In genomic region chr10:3464760-3465405, GRCh38 we compare ENCODE assay signal across 13 cellular contexts.
A peak's percentile ranks its signal among the peaks of the same experiment; 100 is the strongest.
DNase-seq lines count a peak whose midpoint lies in the region; ATAC-seq, FAIRE-seq and TF ChIP-seq lines count a peak whose summit lies in the region.
"Had no signal": no experiment of that assay in that cellular context is flagged by ENCODE, and none has a peak within 500 bp of the region (broad histone marks: within the 10 kb centered on the region; RNA-seq: fewer than 3 reads in every experiment).

No MANE protein-coding gene starts in this region.

- no TSS peak for BruUV-seq in K562 (replicated peaks; lab: Mats Ljungman, UMichigan)

- no peaks in the 10 kb centered on the region; the same call in 1 of the 2 replicates for H3K27me3 Mint-ChIP-seq in HFFc6 (ENCODE audit: insufficient read depth)
- peaks cover 0 to 2% of the 10 kb centered on the region in 2 donors for H3K27me3 Mint-ChIP-seq in CD4-positive, alpha-beta memory T cell

- H3K9me1 ChIP-seq in K562 (ENCODE audit: control insufficient read depth, insufficient read depth, low read length), result no peaks in the 10 kb centered on the region

- H3K79me2 ChIP-seq in K562 (ENCODE audit: control insufficient read depth, insufficient read depth, low read length) (no peaks in the 10 kb centered on the region), smooth muscle cell (ENCODE audit: low read depth) (no peaks in the 10 kb centered on the region)

- POLR2A ChIA-PET in K562 (lab: Yijun Ruan, JAX), result interaction anchor here (0.6 to 1.4 kb wide), 4 partner anchors 10 to 1092 kb away, joined by 3 to 4 read pairs (median 3); no protein-coding TSS in a partner anchor
- POLR2A ChIA-PET in CD4-positive, alpha-beta memory T cell (lab: Charles Lee; ENCODE audit: partially characterized antibody), result no interaction called here

- TF ChIP-seq CTCF in NB4 (IDR thresholded peaks at IDR 0.05; ENCODE audit: low read depth, low read length), result no peak
- no peak for TF ChIP-seq CTCF in K562 (IDR thresholded peaks at IDR 0.05 in 2 of 3, conservative IDR thresholded peaks at IDR 0.05 in 1 of 3; ENCODE audit: insufficient read depth in 2 of 3, low read depth in 1 of 3, low read length in 3 of 3)
- TF ChIP-seq CTCF in smooth muscle cell (IDR thresholded peaks at IDR 0.05; ENCODE audit: borderline replicate concordance, insufficient read depth, poor library complexity, severe bottlenecking), result no peak
- TF ChIP-seq CTCF in HFFc6 (IDR thresholded peaks at IDR 0.05), result no peak

- no peak for FAIRE-seq in K562 (lab: Jason Lieb, UNC)
- FAIRE-seq: GM12892, islet of Langerhans had no signal

- 5% methylated on average over 9 of the region's 9 CpGs for WGBS in K562 (ENCODE audit: insufficient coverage, low coverage, missing lambda C conversion rate)
- 58% methylated on average over 9 of the region's 9 CpGs for WGBS in smooth muscle cell (ENCODE audit: low lambda C conversion rate)

- H3K9me3 ChIP-seq in K562 (replicated peaks; ENCODE audit: control insufficient read depth, insufficient read depth, low read depth, low read length) (no peaks in the 10 kb centered on the region), smooth muscle cell (replicated peaks; ENCODE audit: low read depth) (no peaks in the 10 kb centered on the region)
- no peaks in the 10 kb centered on the region for H3K9me3 ChIP-seq in CD4-positive, alpha-beta memory T cell (ENCODE audit: control insufficient read depth in 1 of 2, low read length in 2 of 2)

- intact Hi-C loops in K562 (cut with micrococcal nuclease) (no loop called here), left colon (cut with DNase I, micrococcal nuclease) (no loop called here)
- intact Hi-C loops in CD4-positive, alpha-beta memory T cell (cut with micrococcal nuclease), result no loop called here

- H3K36me3 ChIP-seq in K562 (ENCODE audit: control insufficient read depth, insufficient read depth, low read length) (no peaks in the 10 kb centered on the region), smooth muscle cell (ENCODE audit: low read depth) (no peaks in the 10 kb centered on the region)
- no peaks in the 10 kb centered on the region for H3K36me3 ChIP-seq in CD4-positive, alpha-beta memory T cell (ENCODE audit: insufficient read depth, low read length)

- H3K4me2 ChIP-seq in K562 (ENCODE audit: insufficient read depth, low read length) (no peak overlapping the region), smooth muscle cell (peak overlapping the region; percentile 37)

- H3K9ac ChIP-seq in K562 (ENCODE audit: insufficient read depth in 1 of 2, low read depth in 2 of 2, low read length in 2 of 2) (no peak overlapping the region), smooth muscle cell (ENCODE audit: low read depth) (peak overlapping the region; percentile 20)

- H3K27me3 ChIP-seq in K562 (ENCODE audit: control insufficient read depth in 2 of 2, insufficient read depth in 2 of 2, low read length in 2 of 2), result peaks cover 2 to 11% of the 10 kb centered on the region in 2 experiments; a peak in 2 of 5 replicates
- H3K27me3 ChIP-seq in smooth muscle cell (ENCODE audit: low read depth), result no peaks in the 10 kb centered on the region
- no peaks in the 10 kb centered on the region for H3K27me3 ChIP-seq in CD4-positive, alpha-beta memory T cell (ENCODE audit: insufficient read depth, low read length)

- H3K4me1 Mint-ChIP-seq in HFFc6 (ENCODE audit: low read depth), result peaks cover 42% of the 10 kb centered on the region
- H3K4me1 Mint-ChIP-seq in CD4-positive, alpha-beta memory T cell, result peaks cover 14 to 40% (median 23%) of the 10 kb centered on the region in 4 donors
- peaks cover 27% of the 10 kb centered on the region for H3K4me1 Mint-ChIP-seq in stimulated activated effector memory CD8-positive, alpha-beta T cell treated with anti-CD3 and anti-CD28 coated beads, Interleukin-12 subunit alpha, Interleukin-12 subunit beta, amount 100 ng/mL, for 72 hours

- ATAC-seq in K562, result no peak
- peak; percentile 79 for ATAC-seq in left colon
- ATAC-seq in stimulated activated effector memory CD8-positive, alpha-beta T cell treated with anti-CD3 and anti-CD28 coated beads, Interleukin-12 subunit alpha, Interleukin-12 subunit beta, amount 100 ng/mL, for 72 hours, result no peak

- no peak for TF ChIP-seq EP300 in K562 (IDR thresholded peaks at IDR 0.05; ENCODE audit: low read length)

- no peak overlapping the region for H3K4me3 Mint-ChIP-seq in HFFc6
- no peak overlapping the region for H3K4me3 Mint-ChIP-seq in CD4-positive, alpha-beta memory T cell
- no peak overlapping the region for H3K4me3 Mint-ChIP-seq in stimulated activated effector memory CD8-positive, alpha-beta T cell treated with anti-CD3 and anti-CD28 coated beads, Interleukin-12 subunit alpha, Interleukin-12 subunit beta, amount 100 ng/mL, for 72 hours

- in situ Hi-C loops in K562 (cut with MboI), result no loop called here

- no peak overlapping the region for H3K4me3 ChIP-seq in NB4 (ENCODE audit: low read depth, low read length)
- H3K4me3 ChIP-seq in K562, result no peak overlapping the region
- no peak overlapping the region for H3K4me3 ChIP-seq in smooth muscle cell
- no peak overlapping the region for H3K4me3 ChIP-seq in CD4-positive, alpha-beta memory T cell (ENCODE audit: low read length in 2 of 2)

- DNase-seq in NB4 (ENCODE audit: low read depth) (peak; percentile 42), K562 (ENCODE audit: extremely low read depth in 1 of 4, low spot score in 3 of 4) (no peak), left colon (no peak), smooth muscle cell (lab: John Stamatoyannopoulos, UW; ENCODE audit: unreplicated experiment) (no peak), HFFc6 (no peak), SKM-1 treated with dmso at 0.1 percent for 144 hours (lab: John Stamatoyannopoulos, UW; ENCODE audit: unreplicated experiment) (no peak)
- no peak for DNase-seq in CD4-positive, alpha-beta memory T cell
- no peak for DNase-seq in stimulated activated effector memory CD8-positive, alpha-beta T cell treated with anti-CD3 and anti-CD28 coated beads, Interleukin-12 subunit alpha, Interleukin-12 subunit beta, amount 100 ng/mL, for 72 hours (ENCODE audit: low spot score in 2 of 2)
- DNase-seq: DMS 273 treated with DMSO at 0.1 percent for 48 hours, NCI-H1105 treated with DMSO at 0.1 percent for 48 hours, T-helper 2 cell had no signal

- no peaks in the 10 kb centered on the region for H3K9me3 Mint-ChIP-seq in HFFc6
- H3K9me3 Mint-ChIP-seq in CD4-positive, alpha-beta memory T cell, result peaks cover 0 to 2% (median 0%) of the 10 kb centered on the region in 8 donors
- no peaks in the 10 kb centered on the region for H3K9me3 Mint-ChIP-seq in stimulated activated effector memory CD8-positive, alpha-beta T cell treated with anti-CD3 and anti-CD28 coated beads, Interleukin-12 subunit alpha, Interleukin-12 subunit beta, amount 100 ng/mL, for 72 hours

- peaks cover 20% of the 10 kb centered on the region for H3F3A ChIP-seq in smooth muscle cell (ENCODE audit: low read depth)

- CTCF ChIA-PET in K562 (lab: Yijun Ruan, JAX; ENCODE audit: low intra/inter-chr PET ratio), result no interaction called here
- CTCF ChIA-PET in CD4-positive, alpha-beta memory T cell (lab: Charles Lee; ENCODE audit: partially characterized antibody), result interaction anchor here (1.0 kb wide), 1 partner anchor 12 kb away, joined by 3 read pairs; no protein-coding TSS in a partner anchor

- H3K27ac Mint-ChIP-seq in HFFc6, result no peak overlapping the region; the same call in 1 of the 2 replicates
- H3K27ac Mint-ChIP-seq in CD4-positive, alpha-beta memory T cell, result peak overlapping the region in 1 of 7 donors; percentile 23
- H3K27ac Mint-ChIP-seq in stimulated activated effector memory CD8-positive, alpha-beta T cell treated with anti-CD3 and anti-CD28 coated beads, Interleukin-12 subunit alpha, Interleukin-12 subunit beta, amount 100 ng/mL, for 72 hours, result no peak overlapping the region

- H3K4me1 ChIP-seq in K562 (replicated peaks in 1 of 2; ENCODE audit: control insufficient read depth in 2 of 2, insufficient read depth in 2 of 2, low read length in 2 of 2), result no peaks in the 10 kb centered on the region; a peak in 2 of 5 replicates
- peaks cover 32% of the 10 kb centered on the region for H3K4me1 ChIP-seq in smooth muscle cell (ENCODE audit: low read depth)
- peaks cover 29% of the 10 kb centered on the region for H3K4me1 ChIP-seq in CD4-positive, alpha-beta memory T cell (ENCODE audit: insufficient read depth, low read length)

- H2AFZ ChIP-seq in K562 (ENCODE audit: low read depth, low read length), result no peak overlapping the region
- peak overlapping the region; percentile 25 for H2AFZ ChIP-seq in smooth muscle cell (ENCODE audit: low read depth)

- no peaks in the 10 kb centered on the region for H3K36me3 Mint-ChIP-seq in HFFc6 (ENCODE audit: low read depth)
- no peaks in the 10 kb centered on the region for H3K36me3 Mint-ChIP-seq in CD4-positive, alpha-beta memory T cell
- H3K36me3 Mint-ChIP-seq in stimulated activated effector memory CD8-positive, alpha-beta T cell treated with anti-CD3 and anti-CD28 coated beads, Interleukin-12 subunit alpha, Interleukin-12 subunit beta, amount 100 ng/mL, for 72 hours, result no peaks in the 10 kb centered on the region

- H4K20me1 ChIP-seq in K562 (replicated peaks; ENCODE audit: control insufficient read depth, insufficient read depth, low read length), result peaks cover 3% of the 10 kb centered on the region; the same call in 1 of the 2 replicates
- H4K20me1 ChIP-seq in smooth muscle cell (ENCODE audit: low read depth), result no peaks in the 10 kb centered on the region

- H3K27ac ChIP-seq in K562 (ENCODE audit: extremely low read depth, low read depth, low read length) (no peak overlapping the region), smooth muscle cell (ENCODE audit: low read depth) (peak overlapping the region; percentile 71)
- H3K27ac ChIP-seq in CD4-positive, alpha-beta memory T cell (ENCODE audit: low read depth, low read length), result no peak overlapping the region

- no peak for TF ChIP-seq RAD21 in K562 (CRISPR knock-in tag; conservative IDR thresholded peaks at IDR 0.05 in 1 of 2, IDR thresholded peaks at IDR 0.05 in 1 of 2)

- no peak for TF ChIP-seq POLR2A in NB4 (IDR thresholded peaks at IDR 0.05; ENCODE audit: extremely low read depth, insufficient read length)
- no peak for TF ChIP-seq POLR2A in K562 (conservative IDR thresholded peaks at IDR 0.05)

TF ChIP-seq in K562, 482 proteins besides CTCF, POLR2A, EP300 and RAD21 (continues in another document):
- no peak for TF ChIP-seq SAP30 (IDR thresholded peaks at IDR 0.05; ENCODE audit: borderline replicate concordance, insufficient read depth, low read depth, low read length, poor library complexity, severe bottlenecking)
- no peak for TF ChIP-seq XRCC5 (IDR thresholded peaks at IDR 0.05; ENCODE audit: low read depth, low read length)
- TF ChIP-seq ATF7 (IDR thresholded peaks at IDR 0.05), result no peak
- TF ChIP-seq FOXK2 (conservative IDR thresholded peaks at IDR 0.05 in 1 of 2, IDR thresholded peaks at IDR 0.05 in 1 of 2; ENCODE audit: low read depth in 2 of 2), result no peak
